8 cellular contexts compared by ENCODE assay signal in genomic region chr19:4343845-4344713, GRCh38. TPM values are rescaled to one million over a fixed set of nuclear protein-coding genes. Genes with fewer than 3 reads are reported as not detected.
DNase-seq lines count a peak whose midpoint lies in the region; ATAC-seq and TF ChIP-seq lines count a peak whose summit lies in the region.

No MANE protein-coding gene starts in this region.

- H3K27me3 ChIP-seq in mammary epithelial cell (ENCODE audit: insufficient read depth, low read length) (no peaks in the 10 kb centered on the region), muscle layer of duodenum (ENCODE audit: low read depth, low read length) (no peaks in the 10 kb centered on the region)

- TF ChIP-seq CTCF in AG10803 (conservative IDR thresholded peaks at IDR 0.05; ENCODE audit: low read length) (no peak), mammary epithelial cell (conservative IDR thresholded peaks at IDR 0.05 in 1 of 2, IDR thresholded peaks at IDR 0.05 in 1 of 2; ENCODE audit: extremely low read depth in 1 of 2, insufficient read depth in 1 of 2, low read depth in 1 of 2, low read length in 2 of 2) (no peak)

- peaks cover 6% of the 10 kb centered on the region for H3K79me2 ChIP-seq in mammary epithelial cell (ENCODE audit: insufficient read depth, low read length)

- dilution Hi-C loops in mammary epithelial cell (cut with HindIII; ENCODE audit: low sequenced_read_pairs) = no loop called here

- BruUV-seq in mammary epithelial cell (replicated peaks; lab: Mats Ljungman, UMichigan) = no TSS peak

- DNase-seq in AG10803 (ENCODE audit: low read depth) (no peak), mammary epithelial cell (no peak), activated gamma-delta T cell (lab: John Stamatoyannopoulos, UW) (no peak), amniotic stem cell (lab: John Stamatoyannopoulos, UW) (no peak)
- DNase-seq in Jurkat, Clone E6-1 (ENCODE audit: low read depth, low spot score) = no peak

- in situ Hi-C loops in mammary epithelial cell (cut with MboI; ENCODE audit: low sequenced_read_pairs in 2 of 2) = no loop called here

- H2AFZ ChIP-seq in mammary epithelial cell (ENCODE audit: low read depth, low read length) = peak overlapping the region; percentile 93

- H4K20me1 ChIP-seq in mammary epithelial cell (ENCODE audit: insufficient read depth, low read length) = no peaks in the 10 kb centered on the region

- no peak overlapping the region for H3K9ac ChIP-seq in mammary epithelial cell (ENCODE audit: insufficient read depth, low read length)

- H3K9me3 ChIP-seq in mammary epithelial cell (replicated peaks; ENCODE audit: insufficient read depth, low read length) (no peaks in the 10 kb centered on the region), muscle layer of duodenum (ENCODE audit: control insufficient read depth in 1 of 2, low read length in 2 of 2) (no peaks in the 10 kb centered on the region)

- ATAC-seq in HG03139 (IDR thresholded peaks at IDR 0.05; ENCODE audit: unreplicated experiment) (no peak), HG03175 (IDR thresholded peaks at IDR 0.05; ENCODE audit: unreplicated experiment) (no peak)

- H3K4me2 ChIP-seq in mammary epithelial cell (ENCODE audit: insufficient read depth, low read depth, low read length) = peak overlapping the region; percentile 89

- H3K36me3 ChIP-seq in mammary epithelial cell (ENCODE audit: insufficient read depth, low read length) = no peaks in the 10 kb centered on the region
- peaks cover 0 to 11% of the 10 kb centered on the region in 2 donors for H3K36me3 ChIP-seq in muscle layer of duodenum (ENCODE audit: control insufficient read depth in 1 of 2, insufficient read depth in 2 of 2, low read length in 2 of 2)

- intact Hi-C loops in mammary epithelial cell (cut with micrococcal nuclease) = loop anchor here (2.0 to 5.0 kb wide), 3 partner anchors 25 to 77 kb away; partner anchors contain the start of genes FSD1 and TMIGD2

- CTCF ChIA-PET in mammary epithelial cell (lab: Charles Lee; ENCODE audit: low non-redundant PET) = interaction anchor here (0.6 kb wide), 3 partner anchors 8 to 88 kb away, joined by 3 to 6 read pairs (median 5); partner anchors contain the start of gene SH3GL1

- peak overlapping the region; percentile 65 for H3K4me3 ChIP-seq in AG10803 (ENCODE audit: low read length)
- peak overlapping the region; percentile 86 for H3K4me3 ChIP-seq in Jurkat, Clone E6-1 (ENCODE audit: low read length)
- peak overlapping the region; percentile 44 to 62 (median 51) for H3K4me3 ChIP-seq in mammary epithelial cell (replicated peaks in 1 of 3; ENCODE audit: insufficient read depth in 1 of 3, low read depth in 2 of 3, low read length in 3 of 3)
- peak overlapping the region; percentile 61 to 80 for H3K4me3 ChIP-seq in muscle layer of duodenum (ENCODE audit: low read depth in 1 of 2, low read length in 2 of 2)

- H3K4me1 ChIP-seq in mammary epithelial cell (ENCODE audit: insufficient read depth, low read length) (peaks cover 15% of the 10 kb centered on the region), muscle layer of duodenum (ENCODE audit: control insufficient read depth in 1 of 2, insufficient read depth in 2 of 2, low read length in 2 of 2) (peaks cover 0 to 11% of the 10 kb centered on the region in 2 donors)

- H3K27ac ChIP-seq in mammary epithelial cell (ENCODE audit: insufficient read depth, low read depth, low read length) = no peak overlapping the region
- no peak overlapping the region for H3K27ac ChIP-seq in muscle layer of duodenum (ENCODE audit: low read length)

- 49% methylated on average over 18 of the region's 45 CpGs for WGBS in mammary epithelial cell (ENCODE audit: low coverage, missing lambda C conversion rate)

RNA-seq across cellular contexts. Expression of gene MPND, which starts 0.7 kb away (rescaled TPM):
- polyA plus RNA-seq in Jurkat, Clone E6-1 (2012; ENCODE audit: insufficient read depth, insufficient read length) = 45.0 TPM
- total RNA-seq in mammary epithelial cell = 10 to 100 TPM in 1 of 2 donors, 1 to 10 TPM in 1; 4.3 to 12.5 TPM
- 5.5 TPM for polyA plus RNA-seq in mammary epithelial cell
- 2.0 TPM for polyA minus RNA-seq in mammary epithelial cell

RNA-seq across cellular contexts. Expression of gene STAP2, which starts 5.5 kb away (rescaled TPM):
- polyA plus RNA-seq in Jurkat, Clone E6-1 (2012; ENCODE audit: insufficient read depth, insufficient read length) = 0.88 TPM
- 10 to 100 TPM; 26.7 to 52.8 TPM for total RNA-seq in mammary epithelial cell
- polyA plus RNA-seq in mammary epithelial cell = 55.0 TPM
- 40.1 TPM for polyA minus RNA-seq in mammary epithelial cell

RNA-seq across cellular contexts. Expression of gene FSD1, which starts 39.7 kb away (rescaled TPM):
- polyA plus RNA-seq in Jurkat, Clone E6-1 (2012; ENCODE audit: insufficient read depth, insufficient read length) = 40.0 TPM
- 1 to 10 TPM in 1 of 2 donors, under 1 TPM in 1; 0.50 to 7.8 TPM for total RNA-seq in mammary epithelial cell
- polyA plus RNA-seq in mammary epithelial cell = 3.0 TPM
- not detected for polyA minus RNA-seq in mammary epithelial cell

RNA-seq across cellular contexts. Expression of gene TMIGD2, which starts 41.9 kb away (rescaled TPM):
- 7.5 TPM for polyA plus RNA-seq in Jurkat, Clone E6-1 (2012; ENCODE audit: insufficient read depth, insufficient read length)
- total RNA-seq in mammary epithelial cell = not detected
- not detected for polyA plus RNA-seq in mammary epithelial cell
- polyA minus RNA-seq in mammary epithelial cell = not detected

RNA-seq across cellular contexts. Expression of gene SH3GL1, which starts 56.3 kb away (rescaled TPM):
- 24.2 TPM for polyA plus RNA-seq in Jurkat, Clone E6-1 (2012; ENCODE audit: insufficient read depth, insufficient read length)
- 100 to 1,000 TPM in 1 of 2 donors, 10 to 100 TPM in 1; 80.5 to 149 TPM for total RNA-seq in mammary epithelial cell
- polyA plus RNA-seq in mammary epithelial cell = 84.9 TPM
- 55.7 TPM for polyA minus RNA-seq in mammary epithelial cell
